In the genomic region with DNA sequence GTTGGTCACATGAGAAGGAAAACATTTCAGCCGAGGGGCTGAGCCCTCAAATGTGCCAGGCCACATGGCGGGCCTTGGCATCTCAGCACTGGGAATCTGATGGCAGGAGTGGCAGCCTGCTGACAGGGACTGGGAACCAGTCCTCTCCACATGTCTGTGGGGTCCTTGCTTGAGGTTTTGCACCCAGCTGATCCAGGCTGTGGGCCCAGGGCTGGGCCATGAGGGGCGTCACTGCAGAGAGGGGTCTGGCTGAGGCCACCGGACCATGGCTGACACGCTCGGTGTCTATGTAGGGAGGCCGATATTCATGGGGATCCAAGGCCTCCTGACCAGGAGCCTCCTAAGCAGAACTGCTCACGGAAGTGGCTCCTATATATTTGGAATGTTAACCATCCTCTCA, we compare ENCODE assay signal across 22 cellular contexts. TPM values are rescaled to one million over a fixed set of nuclear protein-coding genes. Genes with fewer than 3 reads are reported as not detected.
DNase-seq lines count a peak whose midpoint lies in the region; ATAC-seq, FAIRE-seq and TF ChIP-seq lines count a peak whose summit lies in the region.
"Had no signal": no experiment of that assay in that cellular context is flagged by ENCODE, and none has a peak within 500 bp of the region (broad histone marks: within the 10 kb centered on the region; RNA-seq: fewer than 3 reads in every experiment).

No MANE protein-coding gene starts in this region.

- no peak overlapping the region for H4K5ac ChIP-seq in H1 (ENCODE audit: insufficient read length, low read depth, low read length)

- ATAC-seq in Right ventricle myocardium inferior (no peak), GM18868 (IDR thresholded peaks at IDR 0.05; ENCODE audit: unreplicated experiment) (no peak), GM21526 (IDR thresholded peaks at IDR 0.05; ENCODE audit: low FRiP score, unreplicated experiment) (no peak)
- ATAC-seq: A549, K562 had no signal

- H4K91ac ChIP-seq in H1 (replicated peaks; ENCODE audit: insufficient read length, low read length) = no peak overlapping the region

- peaks cover 0 to 5% of the 10 kb centered on the region in 2 experiments for H4K20me1 ChIP-seq in H1 (replicated peaks in 1 of 2; ENCODE audit: control insufficient read depth in 1 of 2, insufficient read depth in 2 of 2, low read length in 2 of 2)
- H4K20me1 ChIP-seq in osteoblast (ENCODE audit: insufficient read depth, low read length) = no peaks in the 10 kb centered on the region

- no peak for TF ChIP-seq RAD21 in H1 (IDR thresholded peaks at IDR 0.05 in 1 of 2, conservative IDR thresholded peaks at IDR 0.05 in 1 of 2; ENCODE audit: low read depth in 2 of 2, low read length in 2 of 2)

- H3K14ac ChIP-seq in H1 (ENCODE audit: insufficient read length) = no peak overlapping the region

- H3K4ac ChIP-seq in H1 (replicated peaks; ENCODE audit: insufficient read length, low read depth, low read length) = no peak overlapping the region

- TF ChIP-seq EP300 in H1 (IDR thresholded peaks at IDR 0.05; ENCODE audit: borderline replicate concordance in 1 of 2, low read depth in 2 of 2, low read length in 2 of 2) = no peak

- H3K79me1 ChIP-seq in H1 (ENCODE audit: low read depth, low read length) = no peaks in the 10 kb centered on the region

- 86% methylated on average over 8 of the region's 8 CpGs; no CpG with 5 or more reads in 1 of the 2 experiments for WGBS in H1 (ENCODE audit: extremely low coverage in 1 of 2, insufficient coverage in 1 of 2, insufficient read length in 1 of 2, insufficient replicate concordance in 2 of 2, low coverage in 1 of 2, low lambda C conversion rate in 2 of 2, missing lambda C conversion rate in 1 of 2), 2 experiments

- no peak overlapping the region for H2BK120ac ChIP-seq in H1 (replicated peaks; ENCODE audit: low read depth, low read length)

- no peaks in the 10 kb centered on the region for H3K27me3 ChIP-seq in right atrium auricular region
- H3K27me3 ChIP-seq in H1 (replicated peaks in 1 of 4; ENCODE audit: control insufficient read depth in 3 of 4, extremely low read depth in 1 of 4, insufficient read depth in 3 of 4, low read length in 3 of 4) = peaks cover 0 to 2% (median 0%) of the 10 kb centered on the region in 4 experiments; a peak in 1 of 7 replicates
- no peaks in the 10 kb centered on the region for H3K27me3 ChIP-seq in osteoblast (ENCODE audit: insufficient read depth, low read length)
- H3K27me3 ChIP-seq in vagina = no peaks in the 10 kb centered on the region
- H3K27me3 ChIP-seq: MG63, Peyer's patch had no signal

- DNase-seq in Right ventricle myocardium inferior (ENCODE audit: missing footprints) (peak; percentile 20), right atrium auricular region (ENCODE audit: low spot score) (no peak), H1 (ENCODE audit: low read depth in 1 of 2, low spot score in 2 of 2) (no peak), osteoblast (ENCODE audit: insufficient read length, low spot score, missing footprints) (peak; percentile 41), vagina (ENCODE audit: extremely low spot score in 2 of 2) (no peak)
- DNase-seq: MG63, NCI-H1417, NCI-H1694 treated with DMSO at 0.1 percent for 48 hours, NCI-H2081 treated with DMSO at 0.1 percent for 48 hours, NCI-H2171 treated with DMSO at 0.1 percent for 48 hours, NCI-H446, NCI-H526, SHP77 treated with DMSO at 0.1 percent for 48 hours, SK-N-SH had no signal

- FAIRE-seq in H1 (lab: Jason Lieb, UNC) = no peak
- FAIRE-seq: A549, G401.6, GM12892, K562 had no signal

- H3K4me1 ChIP-seq in right atrium auricular region (no peaks in the 10 kb centered on the region), H1 (replicated peaks in 1 of 4; ENCODE audit: control insufficient read depth in 3 of 4, insufficient read depth in 4 of 4, low read length in 3 of 4) (peaks cover 0 to 7% (median 1%) of the 10 kb centered on the region in 4 experiments; a peak in 3 of 7 replicates), osteoblast (ENCODE audit: insufficient read depth, low read length) (peaks cover 3% of the 10 kb centered on the region), vagina (no peaks in the 10 kb centered on the region)
- H3K4me1 ChIP-seq: A549, HAP-1, Peyer's patch had no signal

- H2BK20ac ChIP-seq in H1 (ENCODE audit: low read length) = no peak overlapping the region

- CTCF ChIA-PET in H1 (lab: Charles Lee; ENCODE audit: partially characterized antibody) = no interaction called here

- peak overlapping the region; percentile 66; the same call in 1 of the 2 replicates for H4K8ac ChIP-seq in H1 (ENCODE audit: extremely low read depth, insufficient read depth, low read length)

- H2AK5ac ChIP-seq in H1 (ENCODE audit: low read depth, low read length) = no peak overlapping the region

- TF ChIP-seq POLR2A in H1 (IDR thresholded peaks at IDR 0.05; ENCODE audit: control extremely low read depth in 1 of 2, low read depth in 2 of 2, low read length in 2 of 2) (no peak), vagina (IDR thresholded peaks at IDR 0.05) (no peak)

- POLR2A ChIA-PET in H1 (lab: Charles Lee; ENCODE audit: partially characterized antibody) = no interaction called here

- no peak overlapping the region for H3K4me2 ChIP-seq in H1 (ENCODE audit: insufficient read depth in 1 of 2, low read depth in 2 of 2, low read length in 2 of 2)
- H3K4me2 ChIP-seq in osteoblast (ENCODE audit: insufficient read depth, low read length) = no peak overlapping the region
- H3K4me2 ChIP-seq: A549, SK-N-SH had no signal

- no peak overlapping the region for H3K9ac ChIP-seq in H1 (replicated peaks in 1 of 4; ENCODE audit: extremely low read depth in 1 of 4, low read depth in 3 of 4, low read length in 3 of 4)
- H3K9ac ChIP-seq: SK-N-SH had no signal

- no peak overlapping the region for H2BK5ac ChIP-seq in H1 (ENCODE audit: low read depth, low read length)

- no peak overlapping the region for H2BK15ac ChIP-seq in H1 (ENCODE audit: low read length)

- H3K79me2 ChIP-seq in H1 (ENCODE audit: control insufficient read depth in 1 of 2, insufficient read depth in 2 of 2, low read length in 2 of 2) (no peaks in the 10 kb centered on the region), osteoblast (ENCODE audit: insufficient read depth, low read length) (no peaks in the 10 kb centered on the region)

- H3K23me2 ChIP-seq in H1 (ENCODE audit: low read depth, low read length) = peaks cover 7% of the 10 kb centered on the region; the same call in 1 of the 2 replicates

- no peaks in the 10 kb centered on the region for H3K9me3 ChIP-seq in right atrium auricular region
- no peaks in the 10 kb centered on the region for H3K9me3 ChIP-seq in H1 (ENCODE audit: insufficient read depth in 2 of 2, low read depth in 1 of 2, low read length in 1 of 2)
- no peaks in the 10 kb centered on the region for H3K9me3 ChIP-seq in osteoblast (ENCODE audit: low read depth, low read length)
- no peaks in the 10 kb centered on the region for H3K9me3 ChIP-seq in vagina
- H3K9me3 ChIP-seq: A549, HAP-1, MG63, Peyer's patch, SK-N-SH had no signal

- H3K56ac ChIP-seq in H1 (replicated peaks; ENCODE audit: insufficient read length, low read depth, low read length) = no peak overlapping the region

- intact Hi-C loops in Right ventricle myocardium inferior (cut with DNase I) (no loop called here), vagina (cut with DNase I) (no loop called here)

- H2AFZ ChIP-seq in H1 (ENCODE audit: low read length) (no peak overlapping the region), osteoblast (ENCODE audit: low read length) (no peak overlapping the region)

- H3K23ac ChIP-seq in H1 (ENCODE audit: insufficient read length) = no peak overlapping the region

- 0 out of 2 replicates have a peak overlapping the region, but pooled peaks have one; percentile 3 for H2BK12ac ChIP-seq in H1 (ENCODE audit: low read depth, low read length)

- H3K27ac ChIP-seq in right atrium auricular region = no peak overlapping the region
- no peak overlapping the region for H3K27ac ChIP-seq in H1 (ENCODE audit: low read depth, low read length)
- H3K27ac ChIP-seq in osteoblast (ENCODE audit: low read depth, low read length) = no peak overlapping the region
- no peak overlapping the region for H3K27ac ChIP-seq in vagina
- H3K27ac ChIP-seq: A549, Peyer's patch had no signal

- H3K18ac ChIP-seq in H1 (ENCODE audit: extremely low read depth, low read length) = no peak overlapping the region

- H3K4me3 ChIP-seq in right atrium auricular region = no peak overlapping the region
- no peak overlapping the region for H3K4me3 ChIP-seq in H1 (ENCODE audit: extremely low read depth in 1 of 4, insufficient read depth in 2 of 4, low read depth in 3 of 4, low read length in 4 of 4)
- H3K4me3 ChIP-seq in osteoblast (ENCODE audit: insufficient read depth, low read length) = no peak overlapping the region
- no peak overlapping the region for H3K4me3 ChIP-seq in vagina
- H3K4me3 ChIP-seq: A549, HAP-1, K562, MG63, Peyer's patch had no signal

- TF ChIP-seq CTCF in right atrium auricular region (IDR thresholded peaks at IDR 0.05) (no peak), H1 (IDR thresholded peaks at IDR 0.05; ENCODE audit: control extremely low read depth in 1 of 3, insufficient read depth in 1 of 3, low read depth in 1 of 3, low read length in 3 of 3) (no peak), osteoblast (IDR thresholded peaks at IDR 0.05; ENCODE audit: extremely low read depth, low read depth, low read length) (no peak), vagina (IDR thresholded peaks at IDR 0.05) (no peak)

- H3K36me3 ChIP-seq in right atrium auricular region (peaks cover 6% of the 10 kb centered on the region), H1 (ENCODE audit: control insufficient read depth in 2 of 4, insufficient read depth in 4 of 4, low read length in 3 of 4) (no peaks in the 10 kb centered on the region; a peak in 1 of 8 replicates), osteoblast (ENCODE audit: insufficient read depth, low read length) (no peaks in the 10 kb centered on the region), vagina (peaks cover 0 to 20% of the 10 kb centered on the region in 2 donors)
- H3K36me3 ChIP-seq: HAP-1, MG63 had no signal

RNA-seq across cellular contexts. Expression of a gene that starts 31.0 kb away (rescaled TPM):
- 22.3 TPM for total RNA-seq in Right ventricle myocardium inferior
- 1 to 10 TPM; 7.7 to 8.1 TPM for total RNA-seq in right atrium auricular region
- total RNA-seq in H1 (2021; fragmentation: NEBNext Ultra II Directional; extraction: Animal tissue kit (Norgen Biotek cat#: 25700)) = 10.8 and 11.0 TPM in 2 replicates
- polyA plus RNA-seq in H1 (2011; rRNA removed) = 5.3 and 9.4 TPM in 2 replicates
- 7.2 TPM for polyA plus RNA-seq in H1 (2011; cell fraction: cytosol; rRNA removed)
- 17.0 TPM for polyA plus RNA-seq in H1 (2011; cell fraction: nucleus; rRNA removed)
- 4.8 to 8.4 TPM (median 8.0 TPM) in 4 replicates for polyA plus RNA-seq in H1 (2012, experiment 1 of 2)
- polyA plus RNA-seq in H1 (2012, experiment 2 of 2) = 6.0 TPM
- polyA plus RNA-seq in H1 (2013, experiment 1 of 2) = 6.0 TPM
- polyA plus RNA-seq in H1 (2013, experiment 2 of 2) = 5.5 TPM
- polyA minus RNA-seq in H1 (2011; rRNA and poly(A)+ RNA removed) = 1.2 and 1.4 TPM in 2 replicates
- 5.2 TPM for polyA minus RNA-seq in H1 (2011; cell fraction: cytosol; rRNA and poly(A)+ RNA removed)
- 7.0 TPM for polyA minus RNA-seq in H1 (2011; cell fraction: nucleus; rRNA and poly(A)+ RNA removed)
- total RNA-seq in osteoblast = 15.3 and 18.5 TPM in 2 replicates
- total RNA-seq in vagina = 14.7 TPM

RNA-seq across cellular contexts. Expression of a gene that starts 34.0 kb away (rescaled TPM):
- total RNA-seq in Right ventricle myocardium inferior = 4.2 TPM
- 1 to 10 TPM; 2.6 to 4.6 TPM for total RNA-seq in right atrium auricular region
- total RNA-seq in H1 (2021; fragmentation: NEBNext Ultra II Directional; extraction: Animal tissue kit (Norgen Biotek cat#: 25700)) = 3.8 and 4.3 TPM in 2 replicates
- polyA plus RNA-seq in H1 (2011; rRNA removed) = 1.2 and 2.0 TPM in 2 replicates
- 3.1 TPM for polyA plus RNA-seq in H1 (2011; cell fraction: cytosol; rRNA removed)
- 8.2 TPM for polyA plus RNA-seq in H1 (2011; cell fraction: nucleus; rRNA removed)
- 2.8 to 4.0 TPM (median 2.9 TPM) in 4 replicates for polyA plus RNA-seq in H1 (2012, experiment 1 of 2)
- polyA plus RNA-seq in H1 (2012, experiment 2 of 2) = 1.7 TPM
- polyA plus RNA-seq in H1 (2013, experiment 1 of 2) = 3.6 TPM
- polyA plus RNA-seq in H1 (2013, experiment 2 of 2) = 2.5 TPM
- polyA minus RNA-seq in H1 (2011; rRNA and poly(A)+ RNA removed) = 1.1 and 1.6 TPM in 2 replicates
- 0.88 TPM for polyA minus RNA-seq in H1 (2011; cell fraction: cytosol; rRNA and poly(A)+ RNA removed)
- 4.0 TPM for polyA minus RNA-seq in H1 (2011; cell fraction: nucleus; rRNA and poly(A)+ RNA removed)
- 11.2 and 13.4 TPM in 2 replicates for total RNA-seq in osteoblast
- 4.9 TPM for total RNA-seq in vagina

RNA-seq across cellular contexts. Expression of a gene that starts 58.3 kb away (rescaled TPM):
- total RNA-seq in Right ventricle myocardium inferior (7.0 TPM), right atrium auricular region (1 to 10 TPM; 2.6 to 3.7 TPM), osteoblast (12.7 and 14.5 TPM in 2 replicates), vagina (4.7 TPM)
- 15.6 and 17.3 TPM in 2 replicates for total RNA-seq in H1 (2021; fragmentation: NEBNext Ultra II Directional; extraction: Animal tissue kit (Norgen Biotek cat#: 25700))
- 10.6 and 18.1 TPM in 2 replicates for polyA plus RNA-seq in H1 (2011; rRNA removed)
- 19.9 TPM for polyA plus RNA-seq in H1 (2011; cell fraction: cytosol; rRNA removed)
- polyA plus RNA-seq in H1 (2011; cell fraction: nucleus; rRNA removed) = 22.0 TPM
- polyA plus RNA-seq in H1 (2012, experiment 1 of 2) = 13.4 to 23.5 TPM (median 20.3 TPM) in 4 replicates
- 11.9 TPM for polyA plus RNA-seq in H1 (2012, experiment 2 of 2)
- polyA plus RNA-seq in H1 (2013, experiment 1 of 2) = 11.6 TPM
- polyA plus RNA-seq in H1 (2013, experiment 2 of 2) = 10.9 TPM
- 7.3 and 11.0 TPM in 2 replicates for polyA minus RNA-seq in H1 (2011; rRNA and poly(A)+ RNA removed)
- 5.1 TPM for polyA minus RNA-seq in H1 (2011; cell fraction: cytosol; rRNA and poly(A)+ RNA removed)
- polyA minus RNA-seq in H1 (2011; cell fraction: nucleus; rRNA and poly(A)+ RNA removed) = 8.8 TPM

Comparison
In these comparisons a context has a peak if more than half of its experiments do, and no peak if none do; other contexts are left out.
1. DNase-seq: peak in Right ventricle myocardium inferior (single experiment) and osteoblast (single experiment); none in right atrium auricular region (single experiment), H1 (0 of 2) and vagina (0 of 2).